In genomic region chr5:141850183-141850768, GRCh38 we compare ENCODE assay signal across 8 cellular contexts. TPM values are rescaled to one million over a fixed set of nuclear protein-coding genes. Genes with fewer than 3 reads are reported as not detected.
A peak's percentile ranks its signal among the peaks of the same experiment; 100 is the strongest.
DNase-seq lines count a peak whose midpoint lies in the region; ATAC-seq and TF ChIP-seq lines count a peak whose summit lies in the region.

No MANE protein-coding gene starts in this region.

- intact Hi-C loops in dendritic cell treated with granulocyte-macrophage colony-stimulating factor and Interleukin-4, amounts not matched to agents 40 ng/mL and 50 ng/mL, for 4 days (cut with micrococcal nuclease) = no loop called here
- intact Hi-C loops in lower leg skin (cut with DNase I; ENCODE audit: low total_unique reads) = loop anchor here (5.0 kb wide), 1 partner anchor 362 kb away; no protein-coding TSS in a partner anchor

- WGBS in lower leg skin, 2 donors = 1% methylated on average over 38 of the region's 38 CpGs

- no peaks in the 10 kb centered on the region for H3K9me3 Mint-ChIP-seq in dendritic cell treated with granulocyte-macrophage colony-stimulating factor and Interleukin-4, amounts not matched to agents 40 ng/mL and 50 ng/mL, for 4 days
- no peaks in the 10 kb centered on the region for H3K9me3 Mint-ChIP-seq in stimulated activated naive B cell treated with anti-CD40 and anti-IgM and Interleukin-4, amounts not matched to agents 10 μg/mL and 1 μg/mL and 100 μg/mL, for 72 hours

- peak; percentile 34 for ATAC-seq in GM18498 (IDR thresholded peaks at IDR 0.05; ENCODE audit: unreplicated experiment)
- ATAC-seq in stimulated activated naive B cell treated with anti-CD40 and anti-IgM and Interleukin-4, amounts not matched to agents 10 μg/mL and 1 μg/mL and 100 μg/mL, for 72 hours (replicated peaks) = peak; percentile 26 to 29
- ATAC-seq in HG03196 (IDR thresholded peaks at IDR 0.05; ENCODE audit: unreplicated experiment) = no peak

- H3K36me3 Mint-ChIP-seq in dendritic cell treated with granulocyte-macrophage colony-stimulating factor and Interleukin-4, amounts not matched to agents 40 ng/mL and 50 ng/mL, for 4 days (ENCODE audit: low read depth) = no peaks in the 10 kb centered on the region
- peaks cover 0 to 4% of the 10 kb centered on the region in 2 donors for H3K36me3 Mint-ChIP-seq in stimulated activated naive B cell treated with anti-CD40 and anti-IgM and Interleukin-4, amounts not matched to agents 10 μg/mL and 1 μg/mL and 100 μg/mL, for 72 hours

- peak overlapping the region; percentile 72 for H3K4me3 Mint-ChIP-seq in dendritic cell treated with granulocyte-macrophage colony-stimulating factor and Interleukin-4, amounts not matched to agents 40 ng/mL and 50 ng/mL, for 4 days
- H3K4me3 Mint-ChIP-seq in stimulated activated naive B cell treated with anti-CD40 and anti-IgM and Interleukin-4, amounts not matched to agents 10 μg/mL and 1 μg/mL and 100 μg/mL, for 72 hours = peak overlapping the region; percentile 85 to 88

- peaks cover 21% of the 10 kb centered on the region for H3K4me1 Mint-ChIP-seq in dendritic cell treated with granulocyte-macrophage colony-stimulating factor and Interleukin-4, amounts not matched to agents 40 ng/mL and 50 ng/mL, for 4 days (ENCODE audit: low read depth)
- peaks cover 15 to 21% of the 10 kb centered on the region in 2 donors for H3K4me1 Mint-ChIP-seq in stimulated activated naive B cell treated with anti-CD40 and anti-IgM and Interleukin-4, amounts not matched to agents 10 μg/mL and 1 μg/mL and 100 μg/mL, for 72 hours

- peaks cover 46% of the 10 kb centered on the region for H3K27me3 Mint-ChIP-seq in dendritic cell treated with granulocyte-macrophage colony-stimulating factor and Interleukin-4, amounts not matched to agents 40 ng/mL and 50 ng/mL, for 4 days
- peaks cover 6 to 12% of the 10 kb centered on the region in 2 donors for H3K27me3 Mint-ChIP-seq in stimulated activated naive B cell treated with anti-CD40 and anti-IgM and Interleukin-4, amounts not matched to agents 10 μg/mL and 1 μg/mL and 100 μg/mL, for 72 hours

- no peak for TF ChIP-seq POLR2A in lower leg skin (IDR thresholded peaks at IDR 0.05)

- peak overlapping the region; percentile 58 for H3K4me3 ChIP-seq in HL-60 (replicated peaks; ENCODE audit: insufficient read depth, low read length)
- peak overlapping the region; percentile 55 for H3K4me3 ChIP-seq in lower leg skin (ENCODE audit: low read depth, poor library complexity, severe bottlenecking)

- TF ChIP-seq CTCF in HL-60 (IDR thresholded peaks at IDR 0.05; ENCODE audit: insufficient read depth, low read length) (no peak), lower leg skin (IDR thresholded peaks at IDR 0.05) (no peak)

- H3K27ac Mint-ChIP-seq in dendritic cell treated with granulocyte-macrophage colony-stimulating factor and Interleukin-4, amounts not matched to agents 40 ng/mL and 50 ng/mL, for 4 days = peak overlapping the region; percentile 73
- peak overlapping the region; percentile 81 for H3K27ac Mint-ChIP-seq in stimulated activated naive B cell treated with anti-CD40 and anti-IgM and Interleukin-4, amounts not matched to agents 10 μg/mL and 1 μg/mL and 100 μg/mL, for 72 hours

- H3K27ac ChIP-seq in HL-60 (replicated peaks) = no peak overlapping the region

- DNase-seq in 8988T = peak; percentile 80
- no peak for DNase-seq in HL-60 (ENCODE audit: low read depth in 1 of 2, low spot score in 1 of 2)
- DNase-seq in T-helper 9 cell = peak; percentile 9
- DNase-seq in lower leg skin (ENCODE audit: low spot score in 2 of 2) = no peak
- DNase-seq in stimulated activated naive B cell treated with anti-CD40 and anti-IgM and Interleukin-4, amounts not matched to agents 10 μg/mL and 1 μg/mL and 100 μg/mL, for 72 hours = peak; percentile 17

- peaks cover 25% of the 10 kb centered on the region for H3K27me3 ChIP-seq in HL-60 (ENCODE audit: insufficient read depth, poor library complexity, severe bottlenecking)

RNA-seq across cellular contexts. Expression of gene PCDH1, which starts 27.9 kb away (rescaled TPM):
- total RNA-seq in lower leg skin = 100 to 1,000 TPM in 2 of 4 donors, 10 to 100 TPM in 2; 85.1 to 172 (median 119) TPM

Comparison
In these comparisons a context has a peak if more than half of its experiments do, and no peak if none do; other contexts are left out.
1. DNase-seq: peak in 8988T (single experiment), T-helper 9 cell (single experiment) and stimulated activated naive B cell treated with anti-CD40 and anti-IgM and Interleukin-4, amounts not matched to agents 10 μg/mL and 1 μg/mL and 100 μg/mL, for 72 hours (single experiment); none in HL-60 (0 of 2) and lower leg skin (0 of 2).